In the genomic region with DNA sequence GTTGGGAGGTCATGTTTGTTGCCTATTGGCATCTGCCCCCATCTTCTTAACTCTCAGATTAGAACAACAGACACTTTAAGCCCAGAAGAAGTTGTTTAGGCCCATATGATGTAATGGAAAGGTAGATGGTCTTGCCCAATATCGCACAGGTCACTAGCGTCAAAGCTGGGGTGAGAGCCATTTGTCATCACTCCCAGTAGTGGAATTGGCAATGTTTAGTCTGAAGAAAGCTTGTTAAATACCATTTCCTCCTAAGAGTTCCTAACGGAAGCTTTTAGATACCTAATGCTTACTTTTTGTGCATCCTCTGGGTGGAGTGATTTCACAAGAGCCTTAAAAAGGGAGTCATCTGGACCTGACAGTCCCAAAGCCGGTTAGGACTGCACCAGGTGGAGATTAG, we compare ENCODE assay signal across 26 cellular contexts.
"Had no signal": no experiment of that assay in that cellular context is flagged by ENCODE, and none has a peak within 500 bp of the region (broad histone marks: within the 10 kb centered on the region; RNA-seq: fewer than 3 reads in every experiment).

No MANE protein-coding gene starts in this region.

- H3K9me3 ChIP-seq: left lung, mucosa of descending colon, ovary, psoas muscle, sigmoid colon, thoracic aorta, tibial nerve, upper lobe of left lung, uterus had no signal

- DNase-seq: central memory CD4-positive, alpha-beta T cell; effector CD8-positive, alpha-beta T cell; endodermal cell; foreskin melanocyte; kidney; left lung; mammary epithelial cell; mucosa of descending colon; naive thymus-derived CD4-positive, alpha-beta T cell; occipital lobe; ovary; posterior cingulate gyrus; psoas muscle; right cardiac atrium; sigmoid colon; stimulated activated CD4-positive, alpha-beta T cell treated with anti-CD3 and anti-CD28 coated beads, Interleukin-4, amount 100 ng/mL, for 4 hours; stimulated activated naive B cell treated with anti-CD40 and anti-IgM and Interleukin-4, amounts not matched to agents 10 μg/mL and 1 μg/mL and 100 μg/mL, for 72 hours; upper lobe of left lung; uterus had no signal

- H3K27ac Mint-ChIP-seq: dendritic cell treated with granulocyte-macrophage colony-stimulating factor and Interleukin-4, amounts not matched to agents 40 ng/mL and 50 ng/mL, for 4 days; endodermal cell; stimulated activated naive B cell treated with anti-CD40 and anti-IgM and Interleukin-4, amounts not matched to agents 10 μg/mL and 1 μg/mL and 100 μg/mL, for 72 hours; stimulated activated naive CD8-positive, alpha-beta T cell treated with anti-CD3 and anti-CD28 coated beads, Interleukin-15, Interleukin-2, amounts not matched to agents 100 ng/mL and 50 ng/mL, for 24 hours had no signal

- H3K36me3 Mint-ChIP-seq: naive thymus-derived CD4-positive, alpha-beta T cell; stimulated activated naive B cell treated with anti-CD40 and anti-IgM and Interleukin-4, amounts not matched to agents 10 μg/mL and 1 μg/mL and 100 μg/mL, for 72 hours had no signal

- H3K9me3 Mint-ChIP-seq: dendritic cell treated with granulocyte-macrophage colony-stimulating factor and Interleukin-4, amounts not matched to agents 40 ng/mL and 50 ng/mL, for 4 days; endodermal cell; naive thymus-derived CD4-positive, alpha-beta T cell; stimulated activated naive B cell treated with anti-CD40 and anti-IgM and Interleukin-4, amounts not matched to agents 10 μg/mL and 1 μg/mL and 100 μg/mL, for 72 hours; stimulated activated naive CD8-positive, alpha-beta T cell treated with anti-CD3 and anti-CD28 coated beads, Interleukin-15, Interleukin-2, amounts not matched to agents 100 ng/mL and 50 ng/mL, for 24 hours had no signal

- ATAC-seq: esophagus mucosa; left lung; mucosa of descending colon; naive thymus-derived CD4-positive, alpha-beta T cell; psoas muscle; right cardiac atrium; stimulated activated naive B cell treated with anti-CD40 and anti-IgM and Interleukin-4, amounts not matched to agents 10 μg/mL and 1 μg/mL and 100 μg/mL, for 72 hours had no signal

- H3K36me3 ChIP-seq: left lung, ovary, sigmoid colon, thoracic aorta, tibial nerve, upper lobe of left lung, uterus had no signal

- H3K4me3 Mint-ChIP-seq: dendritic cell treated with granulocyte-macrophage colony-stimulating factor and Interleukin-4, amounts not matched to agents 40 ng/mL and 50 ng/mL, for 4 days; endodermal cell; naive thymus-derived CD4-positive, alpha-beta T cell; stimulated activated naive B cell treated with anti-CD40 and anti-IgM and Interleukin-4, amounts not matched to agents 10 μg/mL and 1 μg/mL and 100 μg/mL, for 72 hours; stimulated activated naive CD8-positive, alpha-beta T cell treated with anti-CD3 and anti-CD28 coated beads, Interleukin-15, Interleukin-2, amounts not matched to agents 100 ng/mL and 50 ng/mL, for 24 hours had no signal

- H3K4me1 ChIP-seq: left lung, psoas muscle, sigmoid colon, upper lobe of left lung, uterus had no signal

- H3K27ac ChIP-seq: epithelial cell of prostate, left lung, ovary, psoas muscle, sigmoid colon, thoracic aorta, tibial nerve, upper lobe of left lung, uterus had no signal

- H3K4me3 ChIP-seq: left lung, mucosa of descending colon, ovary, psoas muscle, sigmoid colon, thoracic aorta, tibial nerve, upper lobe of left lung, uterus had no signal

- H3K27me3 Mint-ChIP-seq: dendritic cell treated with granulocyte-macrophage colony-stimulating factor and Interleukin-4, amounts not matched to agents 40 ng/mL and 50 ng/mL, for 4 days; naive thymus-derived CD4-positive, alpha-beta T cell; stimulated activated naive B cell treated with anti-CD40 and anti-IgM and Interleukin-4, amounts not matched to agents 10 μg/mL and 1 μg/mL and 100 μg/mL, for 72 hours; stimulated activated naive CD8-positive, alpha-beta T cell treated with anti-CD3 and anti-CD28 coated beads, Interleukin-15, Interleukin-2, amounts not matched to agents 100 ng/mL and 50 ng/mL, for 24 hours had no signal

- H3K27me3 ChIP-seq: left lung, ovary, sigmoid colon, tibial nerve, upper lobe of left lung, uterus had no signal

- FAIRE-seq: colon, kidney had no signal
